Comparison of ENCODE assay signal across 8 cellular contexts in genomic region chr11:74611369-74611861, GRCh38. TPM values are rescaled to one million over a fixed set of nuclear protein-coding genes. Genes with fewer than 3 reads are reported as not detected.
DNase-seq lines count a peak whose midpoint lies in the region; ATAC-seq and TF ChIP-seq lines count a peak whose summit lies in the region.

No MANE protein-coding gene starts in this region.

- no peaks in the 10 kb centered on the region for H3K9me3 Mint-ChIP-seq in HFFc6
- no peaks in the 10 kb centered on the region for H3K9me3 Mint-ChIP-seq in activated T-cell treated with anti-CD3 and anti-CD28 coated beads, Interleukin-2, amount 50 U/mL, for 24 hours

- H3K27me3 Mint-ChIP-seq in HFFc6 (ENCODE audit: insufficient read depth) = no peaks in the 10 kb centered on the region
- H3K27me3 Mint-ChIP-seq in activated T-cell treated with anti-CD3 and anti-CD28 coated beads, Interleukin-2, amount 50 U/mL, for 24 hours = no peaks in the 10 kb centered on the region

- 51 to 52% methylated on average over 2 of the region's 2 CpGs for WGBS in transverse colon (ENCODE audit: low coverage in 1 of 2), 2 donors

- peaks cover 0 to 20% (median 2%) of the 10 kb centered on the region in 4 donors for H3K4me1 ChIP-seq in transverse colon

- H3K27ac ChIP-seq in transverse colon = peak overlapping the region; percentile 60 to 76 (median 72)

- in situ Hi-C loops in transverse colon (cut with MboI; ENCODE audit: low pct_ligation_motif_present in 1 of 4, low pct_unique_long_range_greater_than_20kb in 1 of 4, low sequenced_read_pairs in 3 of 4) = loop anchor here in 1 of 4 donors (25.0 kb wide), 1 partner anchor 126 kb away; the partner anchor contains the start of genes CHRDL2 and RNF169

- no peak overlapping the region for H3K4me3 Mint-ChIP-seq in HFFc6
- H3K4me3 Mint-ChIP-seq in activated T-cell treated with anti-CD3 and anti-CD28 coated beads, Interleukin-2, amount 50 U/mL, for 24 hours = no peak overlapping the region

- H3K9me3 ChIP-seq in transverse colon = no peaks in the 10 kb centered on the region

- TF ChIP-seq CTCF in HFFc6 (IDR thresholded peaks at IDR 0.05) (peak; percentile 77), WI38 (IDR thresholded peaks at IDR 0.05; ENCODE audit: low read depth, low read length) (peak; percentile 18; the same call in 1 of the 2 replicates), transverse colon (IDR thresholded peaks at IDR 0.05) (peak; percentile 34 to 65 (median 46))

- TF ChIP-seq EP300 in transverse colon (IDR thresholded peaks at IDR 0.05; ENCODE audit: low read depth) = no peak

- no peaks in the 10 kb centered on the region for H3K36me3 Mint-ChIP-seq in HFFc6 (ENCODE audit: low read depth)
- peaks cover 45% of the 10 kb centered on the region for H3K36me3 Mint-ChIP-seq in activated T-cell treated with anti-CD3 and anti-CD28 coated beads, Interleukin-2, amount 50 U/mL, for 24 hours (ENCODE audit: low read depth)

- no peak for ATAC-seq in HG02870 (IDR thresholded peaks at IDR 0.05; ENCODE audit: unreplicated experiment)

- DNase-seq in AG08396 (ENCODE audit: low spot score) = peak; percentile 13
- DNase-seq in HFFc6 = peak; percentile 63
- peak; percentile 11 for DNase-seq in iPS-NIHi7 (ENCODE audit: extremely low spot score)
- DNase-seq in transverse colon = no peak
- DNase-seq in stimulated activated CD4-positive, alpha-beta T cell treated with anti-CD3 and anti-CD28 coated beads, Interleukin-12 subunit alpha, Interleukin-12 subunit beta, amount 100 ng/mL, for 4 hours = no peak
- no peak for DNase-seq in activated T-cell treated with anti-CD3 and anti-CD28 coated beads, Interleukin-2, amount 50 U/mL, for 24 hours

- intact Hi-C loops in transverse colon (cut with DNase I; ENCODE audit: low total_unique reads) = no loop called here

- no peak overlapping the region for H3K4me3 ChIP-seq in WI38 (ENCODE audit: low read depth, low read length)
- no peak overlapping the region for H3K4me3 ChIP-seq in transverse colon

- H3K27ac Mint-ChIP-seq in HFFc6 = peak overlapping the region; percentile 80
- no peak overlapping the region for H3K27ac Mint-ChIP-seq in activated T-cell treated with anti-CD3 and anti-CD28 coated beads, Interleukin-2, amount 50 U/mL, for 24 hours

- peaks cover 16% of the 10 kb centered on the region for H3K4me1 Mint-ChIP-seq in HFFc6 (ENCODE audit: low read depth)
- H3K4me1 Mint-ChIP-seq in activated T-cell treated with anti-CD3 and anti-CD28 coated beads, Interleukin-2, amount 50 U/mL, for 24 hours (ENCODE audit: low read depth) = peaks cover 1% of the 10 kb centered on the region

- no peaks in the 10 kb centered on the region for H3K27me3 ChIP-seq in transverse colon

- TF ChIP-seq POLR2A in transverse colon (IDR thresholded peaks at IDR 0.05) = no peak

- H3K36me3 ChIP-seq in transverse colon = peaks cover 0 to 11% (median 5%) of the 10 kb centered on the region in 4 donors

RNA-seq across cellular contexts. Expression of gene POLD3, which starts 19.0 kb away (rescaled TPM):
- 10 to 100 TPM; 10.1 to 17.5 (median 15.3) TPM for total RNA-seq in HFFc6 (2021; fragmentation: NEBNext Ultra II Directional; extraction: Animal tissue kit (Norgen Biotek cat#: 25700))
- 10 to 100 TPM in 3 of 4 donors, 1 to 10 TPM in 1; 7.4 to 29.4 (median 20.6) TPM for total RNA-seq in transverse colon

Comparison
In these comparisons a context has a peak if more than half of its experiments do, and no peak if none do; other contexts are left out.
1. DNase-seq: peak in AG08396 (single experiment), HFFc6 (single experiment) and iPS-NIHi7 (single experiment); none in transverse colon (single experiment), stimulated activated CD4-positive, alpha-beta T cell treated with anti-CD3 and anti-CD28 coated beads, Interleukin-12 subunit alpha, Interleukin-12 subunit beta, amount 100 ng/mL, for 4 hours (single experiment) and activated T-cell treated with anti-CD3 and anti-CD28 coated beads, Interleukin-2, amount 50 U/mL, for 24 hours (single experiment).
2. CTCF ChIP-seq: peak in every context shown above with its lines; median percentile 77 in HFFc6; 46 in transverse colon; 18 in WI38.